11 cellular contexts compared by ENCODE assay signal in genomic region chr10:97549587-97550322, GRCh38. TPM values are rescaled to one million over a fixed set of nuclear protein-coding genes. Genes with fewer than 3 reads are reported as not detected.
DNase-seq lines count a peak whose midpoint lies in the region; ATAC-seq and TF ChIP-seq lines count a peak whose summit lies in the region.
"Had no signal": no experiment of that assay in that cellular context is flagged by ENCODE, and none has a peak within 500 bp of the region (broad histone marks: within the 10 kb centered on the region; RNA-seq: fewer than 3 reads in every experiment).

No MANE protein-coding gene starts in this region.

- peaks cover 94% of the 10 kb centered on the region for H3K79me2 ChIP-seq in GM23248 (ENCODE audit: insufficient read depth)

- H3K4me3 ChIP-seq in GM23248 (no peak overlapping the region), sigmoid colon (no peak overlapping the region)

- H2AFZ ChIP-seq in GM23248, result no peak overlapping the region

- no peak for TF ChIP-seq EP300 in sigmoid colon (IDR thresholded peaks at IDR 0.05)

- TF ChIP-seq POLR2A in sigmoid colon (IDR thresholded peaks at IDR 0.05), result no peak

- H3K4me1 ChIP-seq in GM23248 (ENCODE audit: insufficient read depth), result peaks cover 4% of the 10 kb centered on the region
- H3K4me1 ChIP-seq in sigmoid colon, result peaks cover 0 to 26% (median 16%) of the 10 kb centered on the region in 4 donors

- intact Hi-C loops in sigmoid colon (cut with DNase I), result loop anchor here (5.0 kb wide), 1 partner anchor 147 kb away; the partner anchor contains the start of gene RRP12

- H3F3A ChIP-seq in GM23248 (ENCODE audit: insufficient read depth), result no peaks in the 10 kb centered on the region

- H3K9ac ChIP-seq in GM23248, result peak overlapping the region; percentile 34; the same call in 1 of the 2 replicates

- H4K20me1 ChIP-seq in GM23248 (ENCODE audit: insufficient read depth), result no peaks in the 10 kb centered on the region

- WGBS in GM23248 (ENCODE audit: low coverage in 1 of 2, low lambda C conversion rate in 2 of 2, missing lambda C conversion rate in 2 of 2), 2 experiments, result 54 to 65% methylated on average over 13 of the region's 13 CpGs
- WGBS in sigmoid colon, 2 donors, result 72 to 74% methylated on average over 13 of the region's 13 CpGs

- H3K36me3 ChIP-seq in GM23248 (ENCODE audit: low read depth) (no peaks in the 10 kb centered on the region), sigmoid colon (no peaks in the 10 kb centered on the region)

- in situ Hi-C loops in GM23248 (cut with MboI), result no loop called here

- no peaks in the 10 kb centered on the region for H3K9me2 ChIP-seq in GM23248 (ENCODE audit: insufficient read depth)

- H3K9me3 ChIP-seq in GM23248 (ENCODE audit: low read depth) (no peaks in the 10 kb centered on the region), sigmoid colon (no peaks in the 10 kb centered on the region)

- DNase-seq in GM23248 (peak; percentile 34), hypothalamus (lab: John Stamatoyannopoulos, UW) (peak in 36 of 51 donors; percentile 10 to 82 (median 55)), sigmoid colon (no peak), NCI-H446 (lab: John Stamatoyannopoulos, UW) (no peak)
- DNase-seq: KBM-7, SW 1271 had no signal

- H3K27ac ChIP-seq in GM23248 (no peak overlapping the region), angular gyrus (ENCODE audit: low read depth, low read length) (peak overlapping the region; percentile 74), sigmoid colon (peak overlapping the region; percentile 27 to 60 (median 42))

- H3K4me2 ChIP-seq in GM23248 (ENCODE audit: unreplicated experiment), result no peak overlapping the region

- no peak for TF ChIP-seq CTCF in sigmoid colon (IDR thresholded peaks at IDR 0.05)

- H3K27me3 ChIP-seq in GM23248 (replicated peaks; ENCODE audit: insufficient read depth), result no peaks in the 10 kb centered on the region
- no peaks in the 10 kb centered on the region for H3K27me3 ChIP-seq in sigmoid colon

- ATAC-seq in HG02885 (IDR thresholded peaks at IDR 0.05; ENCODE audit: poor library complexity, unreplicated experiment), result no peak
- no peak for ATAC-seq in HG03460 (IDR thresholded peaks at IDR 0.05; ENCODE audit: unreplicated experiment)
- ATAC-seq in GM21367 (IDR thresholded peaks at IDR 0.05; ENCODE audit: unreplicated experiment), result no peak

RNA-seq across cellular contexts. Expression of gene ANKRD2, which starts 22.8 kb away (rescaled TPM):
- total RNA-seq in GM23248 (2014; rRNA removed; shearing (Covaris generic)), result not detected in 2 replicates
- polyA plus RNA-seq in GM23248 (2016; fragmentation: Nextera tagmentation; extraction: Ambion mirVana) (not detected in 2 replicates), sigmoid colon (1 to 10 TPM in 1 of 3 donors, under 1 TPM in 1, not detected in 1; 0.31 to 1.2 TPM)
- under 1 TPM in 1 of 4 donors, not detected in 3; 0.49 TPM for total RNA-seq in sigmoid colon
- total RNA-seq: Daoy had no signal

RNA-seq across cellular contexts. Expression of gene HOGA1, which starts 34.4 kb away (rescaled TPM):
- 0.22 TPM in 1 of 2 replicates, not detected in the other for total RNA-seq in GM23248 (2014; rRNA removed; shearing (Covaris generic))
- polyA plus RNA-seq in GM23248 (2016; fragmentation: Nextera tagmentation; extraction: Ambion mirVana) (0.13 and 0.28 TPM in 2 replicates), sigmoid colon (1 to 10 TPM in 1 of 3 donors, under 1 TPM in 1, not detected in 1; 0.26 to 1.2 TPM)
- under 1 TPM in 1 of 4 donors, not detected in 3; 0.71 TPM for total RNA-seq in sigmoid colon
- total RNA-seq: Daoy had no signal

RNA-seq across cellular contexts. Expression of gene C10orf62, which starts 39.8 kb away (rescaled TPM):
- total RNA-seq in GM23248 (2014; rRNA removed; shearing (Covaris generic)), result not detected in 2 replicates
- polyA plus RNA-seq in GM23248 (2016; fragmentation: Nextera tagmentation; extraction: Ambion mirVana) (not detected in 2 replicates), sigmoid colon (not detected)
- total RNA-seq in sigmoid colon, result not detected
- total RNA-seq: Daoy had no signal

RNA-seq across cellular contexts. Expression of gene UBTD1, which starts 51.0 kb away (rescaled TPM):
- total RNA-seq in GM23248 (2014; rRNA removed; shearing (Covaris generic)), result 16.2 and 20.8 TPM in 2 replicates
- 27.2 and 29.8 TPM in 2 replicates for polyA plus RNA-seq in GM23248 (2016; fragmentation: Nextera tagmentation; extraction: Ambion mirVana)
- 1 to 10 TPM; 4.3 to 7.9 (median 7.4) TPM for total RNA-seq in sigmoid colon
- 1 to 10 TPM; 2.3 to 5.9 (median 5.4) TPM for polyA plus RNA-seq in sigmoid colon

RNA-seq across cellular contexts. Expression of gene MMS19, which starts 51.5 kb away (rescaled TPM):
- 89.7 and 116 TPM in 2 replicates for total RNA-seq in GM23248 (2014; rRNA removed; shearing (Covaris generic))
- 40.0 and 40.6 TPM in 2 replicates for polyA plus RNA-seq in GM23248 (2016; fragmentation: Nextera tagmentation; extraction: Ambion mirVana)
- 10 to 100 TPM; 37.9 to 79.8 (median 57.9) TPM for total RNA-seq in sigmoid colon
- polyA plus RNA-seq in sigmoid colon, result 10 to 100 TPM; 29.4 to 48.9 (median 34.2) TPM

Comparison
In these comparisons a context has a peak if more than half of its experiments do, and no peak if none do; other contexts are left out.
1. DNase-seq: peak in GM23248 (single experiment) and hypothalamus (36 of 51); none in sigmoid colon (single experiment) and NCI-H446 (0 of 2).